In genomic region chr17:41418116-41418860, GRCh38 we compare ENCODE assay signal across 26 cellular contexts. TPM values are rescaled to one million over a fixed set of nuclear protein-coding genes. Genes with fewer than 3 reads are reported as not detected.
"Had no signal": no experiment of that assay in that cellular context is flagged by ENCODE, and none has a peak within 500 bp of the region (broad histone marks: within the 10 kb centered on the region; RNA-seq: fewer than 3 reads in every experiment).

No MANE protein-coding gene starts in this region.

- H3K4me3 ChIP-seq: cardiac muscle cell, gastrocnemius medialis, left ventricle myocardium inferior, mucosa of descending colon, prostate gland, right atrium auricular region, thyroid gland had no signal

- ATAC-seq: gastrocnemius medialis had no signal

- H3K27ac Mint-ChIP-seq: activated naive CD8-positive, alpha-beta T cell; endodermal cell had no signal

- H3K9me3 Mint-ChIP-seq: endodermal cell, naive B cell had no signal

- H3K36me3 ChIP-seq: cardiac muscle cell, gastrocnemius medialis, left ventricle myocardium inferior, prostate gland, right atrium auricular region, thyroid gland, WERI-Rb-1 had no signal

- DNase-seq: activated CD4-positive, alpha-beta T cell treated with anti-CD3 and anti-CD28 coated beads for 1 hour; activated CD8-positive, alpha-beta memory T cell treated with anti-CD3 and anti-CD28 coated beads for 24 hours; activated CD8-positive, alpha-beta memory T cell treated with anti-CD3 and anti-CD28 coated beads, Interleukin-2, amount 50 U/mL, for 48 hours; activated effector memory CD4-positive, alpha-beta T cell treated with anti-CD3 and anti-CD28 coated beads, Interleukin-2, amount 50 U/mL, for 16 hours; activated T-cell treated with anti-CD3 and anti-CD28 coated beads, Interleukin-2, amount 50 U/mL, for 48 hours; gastrocnemius medialis; head of caudate nucleus; left ventricle myocardium inferior; stimulated activated CD4-positive, alpha-beta T cell treated with anti-CD3 and anti-CD28 coated beads, Interleukin-2, amount 100 ng/mL, for 24 hours; stimulated activated naive CD4-positive, alpha-beta T cell treated with Interleukin-2 at 50 U/mL for 16 hours; T-helper 2 cell; thyroid gland; WERI-Rb-1 had no signal

- H3K36me3 Mint-ChIP-seq: activated naive CD8-positive, alpha-beta T cell; naive B cell had no signal

- H3K9me3 ChIP-seq: gastrocnemius medialis, left ventricle myocardium inferior, mucosa of descending colon, prostate gland, right atrium auricular region, thyroid gland had no signal

- H3K27me3 Mint-ChIP-seq: activated naive CD8-positive, alpha-beta T cell had no signal

- H3K27me3 ChIP-seq: gastrocnemius medialis, right atrium auricular region, thyroid gland had no signal

- H3K27ac ChIP-seq: cardiac muscle cell, gastrocnemius medialis, left ventricle myocardium inferior, prostate gland, right atrium auricular region, thyroid gland, WERI-Rb-1 had no signal

- H3K4me3 Mint-ChIP-seq: activated naive CD8-positive, alpha-beta T cell; endodermal cell; neural crest cell had no signal

RNA-seq across cellular contexts. Expression of gene KRT37, which starts 6.1 kb away (rescaled TPM):
- total RNA-seq: cardiac muscle cell, endodermal cell, epithelial cell of proximal tubule, gastrocnemius medialis, kidney epithelial cell, left ventricle myocardium inferior, mucosa of descending colon, neural crest cell, osteoblast, prostate gland, right atrium auricular region, subcutaneous adipose tissue, thyroid gland, urinary bladder had no signal
- polyA plus RNA-seq: cardiac muscle cell, urinary bladder had no signal

RNA-seq across cellular contexts. Expression of gene KRT31, which starts 20.9 kb away (rescaled TPM):
- total RNA-seq: cardiac muscle cell, endodermal cell, epithelial cell of proximal tubule, kidney epithelial cell, left ventricle myocardium inferior, mucosa of descending colon, neural crest cell, osteoblast, prostate gland, right atrium auricular region, subcutaneous adipose tissue, thyroid gland had no signal
- polyA plus RNA-seq: cardiac muscle cell, urinary bladder had no signal

RNA-seq across cellular contexts. Expression of gene KRT38, which starts 22.5 kb away (rescaled TPM):
- total RNA-seq: cardiac muscle cell, endodermal cell, epithelial cell of proximal tubule, gastrocnemius medialis, kidney epithelial cell, left ventricle myocardium inferior, mucosa of descending colon, neural crest cell, prostate gland, right atrium auricular region, subcutaneous adipose tissue, thyroid gland, urinary bladder had no signal
- polyA plus RNA-seq: cardiac muscle cell, urinary bladder had no signal

RNA-seq across cellular contexts. Expression of gene KRT34, which starts 36.2 kb away (rescaled TPM):
- total RNA-seq: cardiac muscle cell, endodermal cell, gastrocnemius medialis, left ventricle myocardium inferior, mucosa of descending colon, neural crest cell, right atrium auricular region, subcutaneous adipose tissue, thyroid gland, urinary bladder had no signal
- polyA plus RNA-seq: cardiac muscle cell, urinary bladder had no signal

RNA-seq across cellular contexts. Expression of gene KRT33B, which starts 48.7 kb away (rescaled TPM):
- total RNA-seq: cardiac muscle cell, endodermal cell, gastrocnemius medialis, left ventricle myocardium inferior, mucosa of descending colon, neural crest cell, prostate gland, right atrium auricular region, subcutaneous adipose tissue, thyroid gland, urinary bladder had no signal
- polyA plus RNA-seq: cardiac muscle cell, urinary bladder had no signal
